Comparison of ENCODE assay signal across 19 cellular contexts in the genomic region with DNA sequence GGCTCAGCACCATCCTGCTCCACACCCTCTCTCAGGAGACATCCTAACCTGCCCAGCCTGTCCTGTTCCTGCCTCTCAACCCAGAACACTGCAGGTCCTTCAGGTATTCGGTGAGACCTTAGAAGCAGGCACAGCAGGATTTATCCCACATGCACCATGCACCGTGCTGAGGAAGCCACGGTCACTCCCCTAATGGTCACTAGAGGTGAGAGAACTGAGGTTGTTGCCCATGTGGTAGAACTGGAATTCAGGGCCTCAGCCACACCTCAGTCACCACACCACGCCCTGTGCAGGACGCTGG. TPM values are rescaled to one million over a fixed set of nuclear protein-coding genes. Genes with fewer than 3 reads are reported as not detected.
DNase-seq lines count a peak whose midpoint lies in the region; ATAC-seq and TF ChIP-seq lines count a peak whose summit lies in the region.
"Had no signal": no experiment of that assay in that cellular context is flagged by ENCODE, and none has a peak within 500 bp of the region (broad histone marks: within the 10 kb centered on the region; RNA-seq: fewer than 3 reads in every experiment).

No MANE protein-coding gene starts in this region.

- H3K4me1 ChIP-seq in RWPE2 (ENCODE audit: insufficient read depth, poor library complexity, severe bottlenecking) (no peaks in the 10 kb centered on the region), gastroesophageal sphincter (no peaks in the 10 kb centered on the region)

- H3K36me3 ChIP-seq in RWPE2 (ENCODE audit: low read depth) (no peaks in the 10 kb centered on the region), gastroesophageal sphincter (no peaks in the 10 kb centered on the region)
- H3K36me3 ChIP-seq: MG63 had no signal

- peaks cover 51% of the 10 kb centered on the region for H3K4me1 Mint-ChIP-seq in activated naive CD8-positive, alpha-beta T cell treated with anti-CD3 and anti-CD28 coated beads, Interleukin-2, amount 10 ng/mL, durations not matched to agents 7 days and 5 days
- peaks cover 54% of the 10 kb centered on the region for H3K4me1 Mint-ChIP-seq in activated naive CD8-positive, alpha-beta T cell treated with anti-CD3 and anti-CD28 coated beads, Interleukin-2, amount 50 U/mL, for 24 hours
- no peaks in the 10 kb centered on the region for H3K4me1 Mint-ChIP-seq in stimulated activated memory B cell treated with anti-CD40 and anti-IgM and Interleukin-4, amounts not matched to agents 10 μg/mL and 1 μg/mL and 100 μg/mL, for 72 hours

- H3K9me3 ChIP-seq in RWPE2 (ENCODE audit: severe bottlenecking), result no peaks in the 10 kb centered on the region
- no peaks in the 10 kb centered on the region for H3K9me3 ChIP-seq in gastroesophageal sphincter
- H3K9me3 ChIP-seq: A549; BLaER1 treated with 17β-estradiol and CSF1 and Interleukin-3, amounts not matched to agents 10 nM and 100 nM; MG63 had no signal

- WGBS in gastroesophageal sphincter (ENCODE audit: low coverage in 1 of 2), 2 donors, result 81% methylated on average over 3 of the region's 5 CpGs; no CpG with 5 or more reads in 1 of the 2 donors

- ATAC-seq in activated naive CD8-positive, alpha-beta T cell treated with anti-CD3 and anti-CD28 coated beads, Interleukin-2, amount 10 ng/mL, durations not matched to agents 7 days and 5 days (ENCODE audit: low read depth), result no peak
- no peak for ATAC-seq in activated naive CD8-positive, alpha-beta T cell treated with anti-CD3 and anti-CD28 coated beads, Interleukin-2, amount 50 U/mL, for 24 hours
- ATAC-seq in RWPE2 (ENCODE audit: low read depth), result peak; percentile 8; the same call in 1 of the 3 replicates
- ATAC-seq in gastroesophageal sphincter, result peak; percentile 30
- peak; percentile 11 for ATAC-seq in stimulated activated memory B cell treated with anti-CD40 and anti-IgM and Interleukin-4, amounts not matched to agents 10 μg/mL and 1 μg/mL and 100 μg/mL, for 72 hours
- no peak for ATAC-seq in HG02642 (IDR thresholded peaks at IDR 0.05; ENCODE audit: poor library complexity, unreplicated experiment)
- no peak for ATAC-seq in HG03135 (IDR thresholded peaks at IDR 0.05; ENCODE audit: unreplicated experiment)
- ATAC-seq in HG03039 (IDR thresholded peaks at IDR 0.05; ENCODE audit: unreplicated experiment), result no peak
- ATAC-seq: GM12878 had no signal

- DNase-seq in activated naive CD8-positive, alpha-beta T cell treated with anti-CD3 and anti-CD28 coated beads, Interleukin-2, amount 10 ng/mL, durations not matched to agents 7 days and 5 days, result no peak
- no peak for DNase-seq in activated naive CD8-positive, alpha-beta T cell treated with anti-CD3 and anti-CD28 coated beads, Interleukin-2, amount 50 U/mL, for 24 hours
- DNase-seq in RWPE2 (ENCODE audit: low spot score), result peak; percentile 43
- DNase-seq: DND-41, KBM-7, MG63, NCI-H1092 treated with DMSO at 0.1 percent for 48 hours, NCI-H2081 treated with DMSO at 0.1 percent for 48 hours, NCI-H524, SHP77 had no signal

- peaks cover 26% of the 10 kb centered on the region for H3K36me3 Mint-ChIP-seq in activated naive CD8-positive, alpha-beta T cell treated with anti-CD3 and anti-CD28 coated beads, Interleukin-2, amount 10 ng/mL, durations not matched to agents 7 days and 5 days
- peaks cover 4% of the 10 kb centered on the region for H3K36me3 Mint-ChIP-seq in activated naive CD8-positive, alpha-beta T cell treated with anti-CD3 and anti-CD28 coated beads, Interleukin-2, amount 50 U/mL, for 24 hours (ENCODE audit: low read depth)
- H3K36me3 Mint-ChIP-seq in stimulated activated memory B cell treated with anti-CD40 and anti-IgM and Interleukin-4, amounts not matched to agents 10 μg/mL and 1 μg/mL and 100 μg/mL, for 72 hours, result no peaks in the 10 kb centered on the region

- POLR2A ChIA-PET in activated naive CD8-positive, alpha-beta T cell treated with anti-CD3 and anti-CD28 coated beads, Interleukin-2, amount 10 ng/mL, durations not matched to agents 7 days and 5 days (lab: Charles Lee), result interaction anchor here (1.0 to 1.1 kb wide), 2 partner anchors 13 to 17 kb away, joined by 3 to 4 read pairs; no protein-coding TSS in a partner anchor

- H3K27me3 ChIP-seq in RWPE2 (ENCODE audit: insufficient read depth, poor library complexity, severe bottlenecking) (no peaks in the 10 kb centered on the region), gastroesophageal sphincter (no peaks in the 10 kb centered on the region)
- H3K27me3 ChIP-seq: MG63 had no signal

- H3K27me3 Mint-ChIP-seq in activated naive CD8-positive, alpha-beta T cell treated with anti-CD3 and anti-CD28 coated beads, Interleukin-2, amount 10 ng/mL, durations not matched to agents 7 days and 5 days, result no peaks in the 10 kb centered on the region
- no peaks in the 10 kb centered on the region for H3K27me3 Mint-ChIP-seq in activated naive CD8-positive, alpha-beta T cell treated with anti-CD3 and anti-CD28 coated beads, Interleukin-2, amount 50 U/mL, for 24 hours
- no peaks in the 10 kb centered on the region for H3K27me3 Mint-ChIP-seq in stimulated activated memory B cell treated with anti-CD40 and anti-IgM and Interleukin-4, amounts not matched to agents 10 μg/mL and 1 μg/mL and 100 μg/mL, for 72 hours

- H3K4me3 ChIP-seq in RWPE2 (ENCODE audit: severe bottlenecking) (no peak overlapping the region), gastroesophageal sphincter (no peak overlapping the region)
- H3K4me3 ChIP-seq: A549; BLaER1 treated with 17β-estradiol and CSF1 and Interleukin-3, amounts not matched to agents 10 nM and 100 nM; GM12878; GM23338; MG63 had no signal

- H3K27ac ChIP-seq in RWPE2 (ENCODE audit: poor library complexity, severe bottlenecking), result no peak overlapping the region
- no peak overlapping the region for H3K27ac ChIP-seq in gastroesophageal sphincter
- H3K27ac ChIP-seq: A549; BLaER1 treated with 17β-estradiol and CSF1 and Interleukin-3, amounts not matched to agents 10 nM and 100 nM had no signal

- H3K4me3 Mint-ChIP-seq in activated naive CD8-positive, alpha-beta T cell treated with anti-CD3 and anti-CD28 coated beads, Interleukin-2, amount 10 ng/mL, durations not matched to agents 7 days and 5 days, result no peak overlapping the region
- no peak overlapping the region for H3K4me3 Mint-ChIP-seq in activated naive CD8-positive, alpha-beta T cell treated with anti-CD3 and anti-CD28 coated beads, Interleukin-2, amount 50 U/mL, for 24 hours
- H3K4me3 Mint-ChIP-seq in stimulated activated memory B cell treated with anti-CD40 and anti-IgM and Interleukin-4, amounts not matched to agents 10 μg/mL and 1 μg/mL and 100 μg/mL, for 72 hours, result no peak overlapping the region
- H3K4me3 Mint-ChIP-seq: GM23338 had no signal

- no peaks in the 10 kb centered on the region for H3K9me3 Mint-ChIP-seq in activated naive CD8-positive, alpha-beta T cell treated with anti-CD3 and anti-CD28 coated beads, Interleukin-2, amount 10 ng/mL, durations not matched to agents 7 days and 5 days
- no peaks in the 10 kb centered on the region for H3K9me3 Mint-ChIP-seq in activated naive CD8-positive, alpha-beta T cell treated with anti-CD3 and anti-CD28 coated beads, Interleukin-2, amount 50 U/mL, for 24 hours
- no peaks in the 10 kb centered on the region for H3K9me3 Mint-ChIP-seq in stimulated activated memory B cell treated with anti-CD40 and anti-IgM and Interleukin-4, amounts not matched to agents 10 μg/mL and 1 μg/mL and 100 μg/mL, for 72 hours
- H3K9me3 Mint-ChIP-seq: GM23338 had no signal

- peak overlapping the region; percentile 26 for H3K27ac Mint-ChIP-seq in activated naive CD8-positive, alpha-beta T cell treated with anti-CD3 and anti-CD28 coated beads, Interleukin-2, amount 10 ng/mL, durations not matched to agents 7 days and 5 days
- no peak overlapping the region for H3K27ac Mint-ChIP-seq in activated naive CD8-positive, alpha-beta T cell treated with anti-CD3 and anti-CD28 coated beads, Interleukin-2, amount 50 U/mL, for 24 hours
- H3K27ac Mint-ChIP-seq in stimulated activated memory B cell treated with anti-CD40 and anti-IgM and Interleukin-4, amounts not matched to agents 10 μg/mL and 1 μg/mL and 100 μg/mL, for 72 hours, result no peak overlapping the region
- H3K27ac Mint-ChIP-seq: GM23338 had no signal

- TF ChIP-seq CTCF in RWPE2 (IDR thresholded peaks at IDR 0.05; ENCODE audit: poor library complexity, severe bottlenecking) (no peak), gastroesophageal sphincter (IDR thresholded peaks at IDR 0.05) (no peak)

- TF ChIP-seq POLR2A in gastroesophageal sphincter (IDR thresholded peaks at IDR 0.05), result no peak

- no peak for TF ChIP-seq EP300 in gastroesophageal sphincter (IDR thresholded peaks at IDR 0.05)

RNA-seq across cellular contexts. Expression of a gene that starts 36.9 kb away (rescaled TPM):
- 10 to 100 TPM; 65.1 to 66.0 TPM for total RNA-seq in activated naive CD8-positive, alpha-beta T cell treated with anti-CD3 and anti-CD28 coated beads, Interleukin-2, amount 10 ng/mL, durations not matched to agents 7 days and 5 days
- total RNA-seq in gastroesophageal sphincter, result 10 to 100 TPM in 1 of 4 donors, 1 to 10 TPM in 3; 3.1 to 14.9 (median 4.2) TPM

Comparison
In these comparisons a context has a peak if more than half of its experiments do, and no peak if none do; other contexts are left out.
1. ATAC-seq: peak in RWPE2 (single experiment), gastroesophageal sphincter (single experiment) and stimulated activated memory B cell treated with anti-CD40 and anti-IgM and Interleukin-4, amounts not matched to agents 10 μg/mL and 1 μg/mL and 100 μg/mL, for 72 hours (single experiment); none in activated naive CD8-positive, alpha-beta T cell treated with anti-CD3 and anti-CD28 coated beads, Interleukin-2, amount 10 ng/mL, durations not matched to agents 7 days and 5 days (single experiment), activated naive CD8-positive, alpha-beta T cell treated with anti-CD3 and anti-CD28 coated beads, Interleukin-2, amount 50 U/mL, for 24 hours (single experiment), HG02642 (single experiment), HG03135 (single experiment) and HG03039 (single experiment).
2. RNA of a gene that starts 36.9 kb away (total RNA-seq): 65.1 to 66.0 TPM in activated naive CD8-positive, alpha-beta T cell treated with anti-CD3 and anti-CD28 coated beads, Interleukin-2, amount 10 ng/mL, durations not matched to agents 7 days and 5 days; 3.1 to 14.9 TPM in gastroesophageal sphincter; every median in the first group is over 4 times any median in the second.